18 cellular contexts compared by ENCODE assay signal in the genomic region with DNA sequence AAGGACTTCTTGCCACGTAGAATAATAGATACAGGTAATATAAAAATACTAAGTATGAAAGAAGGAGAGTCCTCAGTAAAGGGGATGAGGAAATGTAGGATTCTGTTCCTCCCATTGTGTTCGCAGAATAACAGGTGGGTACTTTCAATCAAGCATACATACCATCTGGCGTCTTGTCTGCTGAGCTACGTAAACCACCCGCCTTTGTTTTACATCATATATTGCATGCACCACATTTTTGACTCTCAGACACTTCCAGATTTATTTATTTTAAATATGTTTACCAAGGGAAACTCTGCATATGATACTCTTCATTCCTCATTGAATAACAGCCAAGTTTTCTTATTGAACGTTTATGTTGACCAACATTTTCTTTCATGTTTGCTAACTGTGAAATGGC.
DNase-seq lines count a peak whose midpoint lies in the region; ATAC-seq and TF ChIP-seq lines count a peak whose summit lies in the region.
"Had no signal": no experiment of that assay in that cellular context is flagged by ENCODE, and none has a peak within 500 bp of the region (broad histone marks: within the 10 kb centered on the region; RNA-seq: fewer than 3 reads in every experiment).

No MANE protein-coding gene starts in this region.

- H3K9me3 ChIP-seq in H9 (ENCODE audit: control insufficient read depth, low read depth, low read length), result no peaks in the 10 kb centered on the region

- H2BK15ac ChIP-seq in H9 (ENCODE audit: low read depth, low read length), result no peak overlapping the region

- H3K56ac ChIP-seq in H9 (ENCODE audit: insufficient read length, low read depth, low read length), result no peak overlapping the region

- no peaks in the 10 kb centered on the region for H3K79me1 ChIP-seq in H9 (ENCODE audit: insufficient read depth, low read depth, low read length, poor library complexity, severe bottlenecking)

- no peaks in the 10 kb centered on the region for H3K27me3 ChIP-seq in H9 (ENCODE audit: insufficient read depth, low read length)

- no peak overlapping the region for H2BK120ac ChIP-seq in H9 (ENCODE audit: low read depth, low read length, poor library complexity, severe bottlenecking)

- H2AFZ ChIP-seq in H9 (ENCODE audit: low read length), result no peak overlapping the region

- H3K14ac ChIP-seq in H9 (ENCODE audit: insufficient read depth, low read length), result no peak overlapping the region

- no peak overlapping the region for H3K27ac ChIP-seq in H9 (ENCODE audit: insufficient read length, low read depth, low read length)
- H3K27ac ChIP-seq: RWPE1 had no signal

- ATAC-seq in HG03139 (IDR thresholded peaks at IDR 0.05; ENCODE audit: unreplicated experiment), result no peak
- ATAC-seq: T-cell had no signal

- H3K27me3 Mint-ChIP-seq in H9 (ENCODE audit: low read depth), result no peaks in the 10 kb centered on the region
- H3K27me3 Mint-ChIP-seq: CD4-positive, CD25-positive, alpha-beta regulatory T cell; IgD-negative memory B cell had no signal

- H3K9me3 Mint-ChIP-seq in H9, result no peaks in the 10 kb centered on the region
- H3K9me3 Mint-ChIP-seq: T-cell had no signal

- H3K23me2 ChIP-seq in H9 (ENCODE audit: insufficient read length, low read depth, low read length, poor library complexity, severe bottlenecking), result no peaks in the 10 kb centered on the region

- TF ChIP-seq CTCF in H9 (conservative IDR thresholded peaks at IDR 0.05), result no peak

- H2BK5ac ChIP-seq in H9 (ENCODE audit: insufficient read length, low read length), result no peak overlapping the region

- H3K4ac ChIP-seq in H9 (ENCODE audit: low read depth, low read length), result no peak overlapping the region

- H3K4me1 Mint-ChIP-seq in H9, result no peaks in the 10 kb centered on the region
- H3K4me1 Mint-ChIP-seq: CD4-positive, CD25-positive, alpha-beta regulatory T cell; IgD-negative memory B cell; T-cell had no signal

- DNase-seq in DMS53 (lab: John Stamatoyannopoulos, UW) (peak; percentile 44), NCI-H1694 treated with DMSO at 0.1 percent for 48 hours (lab: John Stamatoyannopoulos, UW) (peak; percentile 76), NCI-H524 treated with DMSO at 0.1 percent for 48 hours (lab: John Stamatoyannopoulos, UW) (peak; percentile 59), cerebellum (ENCODE audit: low spot score) (peak; percentile 44), HuH-7 (ENCODE audit: low spot score) (no peak), H9 (no peak)
- DNase-seq: ACHN; Calu3; CD4-positive, CD25-positive, alpha-beta regulatory T cell; H7; MV-4-11; NCI-H187; NCI-H446; NK-92 treated with Interleukin-12 subunit alpha and Interleukin-12 subunit beta, amount 100 ng/mL, for 24 hours; T-cell had no signal

- WGBS in H9 (ENCODE audit: extremely low coverage, insufficient read length, low lambda C conversion rate), result no CpG with 5 or more reads among the region's 6 CpGs

- H2BK12ac ChIP-seq in H9 (ENCODE audit: insufficient read length, low read depth, low read length), result no peak overlapping the region

- no peak overlapping the region for H3K23ac ChIP-seq in H9 (ENCODE audit: insufficient read length, low read depth, low read length)

- H3K4me3 Mint-ChIP-seq in H9, result no peak overlapping the region
- H3K4me3 Mint-ChIP-seq: CD4-positive, CD25-positive, alpha-beta regulatory T cell; IgD-negative memory B cell; T-cell had no signal

- no peaks in the 10 kb centered on the region for H3K36me3 Mint-ChIP-seq in H9 (ENCODE audit: insufficient read depth in 1 of 3, low read depth in 3 of 3)
- H3K36me3 Mint-ChIP-seq: CD4-positive, CD25-positive, alpha-beta regulatory T cell; T-cell had no signal

- no peak overlapping the region for H3K27ac Mint-ChIP-seq in H9
- H3K27ac Mint-ChIP-seq: IgD-negative memory B cell, T-cell had no signal

- no peak overlapping the region for H2AK5ac ChIP-seq in H9 (ENCODE audit: insufficient read length, low read length)

- no peak overlapping the region for H3T11ph ChIP-seq in H9 (ENCODE audit: low read length)

- no peak overlapping the region for H3K18ac ChIP-seq in H9 (ENCODE audit: insufficient read length, low read depth, low read length)

- H2BK20ac ChIP-seq in H9 (ENCODE audit: low read depth, low read length, poor library complexity, severe bottlenecking), result no peak overlapping the region

- H3K4me1 ChIP-seq in H9 (ENCODE audit: insufficient read depth, low read length), result no peaks in the 10 kb centered on the region

- no peak overlapping the region for H4K5ac ChIP-seq in H9 (ENCODE audit: insufficient read length, low read depth, low read length)

- no peak overlapping the region for H4K8ac ChIP-seq in H9 (replicated peaks; ENCODE audit: insufficient read length, low read depth, low read length)

- no peak overlapping the region for H3K9ac ChIP-seq in H9 (ENCODE audit: extremely low read depth, insufficient read length, low read length)

- no peaks in the 10 kb centered on the region for H3K79me2 ChIP-seq in H9 (ENCODE audit: insufficient read depth, low read length)

- no peak overlapping the region for H4K91ac ChIP-seq in H9 (ENCODE audit: insufficient read length, low read depth, low read length)

- no peaks in the 10 kb centered on the region for H4K20me1 ChIP-seq in H9 (ENCODE audit: control insufficient read depth, insufficient read depth, insufficient read length)

- no peak overlapping the region for H3K4me2 ChIP-seq in H9 (ENCODE audit: insufficient read depth, insufficient read length, low read length)

Comparison
In these comparisons a context has a peak if more than half of its experiments do, and no peak if none do; other contexts are left out.
1. DNase-seq: peak in DMS53 (single experiment), NCI-H1694 treated with DMSO at 0.1 percent for 48 hours (single experiment), NCI-H524 treated with DMSO at 0.1 percent for 48 hours (single experiment) and cerebellum (single experiment); none in HuH-7 (single experiment) and H9 (single experiment).